In genomic region chr11:134583397-134583990, GRCh38 we compare ENCODE assay signal across 16 cellular contexts.
DNase-seq lines count a peak whose midpoint lies in the region; ATAC-seq lines count a peak whose summit lies in the region.
"Had no signal": no experiment of that assay in that cellular context is flagged by ENCODE, and none has a peak within 500 bp of the region (broad histone marks: within the 10 kb centered on the region; RNA-seq: fewer than 3 reads in every experiment).

No MANE protein-coding gene starts in this region.

- DNase-seq in activated naive CD8-positive, alpha-beta T cell treated with anti-CD3 and anti-CD28 coated beads for 36 hours = no peak
- DNase-seq in activated naive CD8-positive, alpha-beta T cell treated with anti-CD3 and anti-CD28 coated beads, Interleukin-2, amount 50 U/mL, for 24 hours = no peak
- DNase-seq in NOMO-1 treated with dmso at 0.1 percent for 144 hours (lab: John Stamatoyannopoulos, UW; ENCODE audit: unreplicated experiment) = peak; percentile 45
- peak; percentile 38 for DNase-seq in globus pallidus (ENCODE audit: low spot score)
- DNase-seq in stimulated activated naive B cell treated with anti-CD40 and anti-IgM and Interleukin-4, amounts not matched to agents 10 μg/mL and 1 μg/mL and 100 μg/mL, for 72 hours = no peak
- DNase-seq in NCI-H1105 treated with DMSO at 0.1 percent for 48 hours (lab: John Stamatoyannopoulos, UW) = no peak
- DNase-seq in HPDE6-E6E7 (ENCODE audit: extremely low spot score) = no peak
- no peak for DNase-seq in occipital lobe (lab: John Stamatoyannopoulos, UW)
- DNase-seq: activated CD4-positive, alpha-beta T cell treated with anti-CD3 and anti-CD28 coated beads, Interleukin-2, amount 50 U/mL, for 1 hour; activated naive CD4-positive, alpha-beta T cell treated with anti-CD3 and anti-CD28 coated beads, Interleukin-2, amount 50 U/mL, for 16 hours; caudate nucleus; DMS79; mesendoderm; NCI-H1436 treated with DMSO at 0.1 percent for 48 hours; NCI-H526 had no signal

- H3K27me3 Mint-ChIP-seq in activated naive CD8-positive, alpha-beta T cell treated with anti-CD3 and anti-CD28 coated beads for 36 hours = peaks cover 15% of the 10 kb centered on the region
- peaks cover 20% of the 10 kb centered on the region for H3K27me3 Mint-ChIP-seq in activated naive CD8-positive, alpha-beta T cell treated with anti-CD3 and anti-CD28 coated beads, Interleukin-2, amount 50 U/mL, for 24 hours
- peaks cover 8 to 23% of the 10 kb centered on the region in 2 donors for H3K27me3 Mint-ChIP-seq in stimulated activated naive B cell treated with anti-CD40 and anti-IgM and Interleukin-4, amounts not matched to agents 10 μg/mL and 1 μg/mL and 100 μg/mL, for 72 hours

- no peak overlapping the region for H3K4me3 Mint-ChIP-seq in activated naive CD8-positive, alpha-beta T cell treated with anti-CD3 and anti-CD28 coated beads for 36 hours
- H3K4me3 Mint-ChIP-seq in activated naive CD8-positive, alpha-beta T cell treated with anti-CD3 and anti-CD28 coated beads, Interleukin-2, amount 50 U/mL, for 24 hours = no peak overlapping the region
- no peak overlapping the region for H3K4me3 Mint-ChIP-seq in stimulated activated naive B cell treated with anti-CD40 and anti-IgM and Interleukin-4, amounts not matched to agents 10 μg/mL and 1 μg/mL and 100 μg/mL, for 72 hours

- ATAC-seq in activated naive CD8-positive, alpha-beta T cell treated with anti-CD3 and anti-CD28 coated beads, Interleukin-2, amount 50 U/mL, for 24 hours = no peak
- peak; percentile 53 to 64 for ATAC-seq in stimulated activated naive B cell treated with anti-CD40 and anti-IgM and Interleukin-4, amounts not matched to agents 10 μg/mL and 1 μg/mL and 100 μg/mL, for 72 hours (replicated peaks)
- ATAC-seq: HCT116 had no signal

- H3K36me3 Mint-ChIP-seq in activated naive CD8-positive, alpha-beta T cell treated with anti-CD3 and anti-CD28 coated beads for 36 hours = no peaks in the 10 kb centered on the region
- H3K36me3 Mint-ChIP-seq in activated naive CD8-positive, alpha-beta T cell treated with anti-CD3 and anti-CD28 coated beads, Interleukin-2, amount 50 U/mL, for 24 hours (ENCODE audit: low read depth) = no peaks in the 10 kb centered on the region
- no peaks in the 10 kb centered on the region for H3K36me3 Mint-ChIP-seq in stimulated activated naive B cell treated with anti-CD40 and anti-IgM and Interleukin-4, amounts not matched to agents 10 μg/mL and 1 μg/mL and 100 μg/mL, for 72 hours

- H3K27ac Mint-ChIP-seq in activated naive CD8-positive, alpha-beta T cell treated with anti-CD3 and anti-CD28 coated beads for 36 hours = peak overlapping the region; percentile 4
- H3K27ac Mint-ChIP-seq in activated naive CD8-positive, alpha-beta T cell treated with anti-CD3 and anti-CD28 coated beads, Interleukin-2, amount 50 U/mL, for 24 hours = no peak overlapping the region
- no peak overlapping the region for H3K27ac Mint-ChIP-seq in stimulated activated naive B cell treated with anti-CD40 and anti-IgM and Interleukin-4, amounts not matched to agents 10 μg/mL and 1 μg/mL and 100 μg/mL, for 72 hours

- no peaks in the 10 kb centered on the region for H3K9me3 Mint-ChIP-seq in activated naive CD8-positive, alpha-beta T cell treated with anti-CD3 and anti-CD28 coated beads for 36 hours
- H3K9me3 Mint-ChIP-seq in activated naive CD8-positive, alpha-beta T cell treated with anti-CD3 and anti-CD28 coated beads, Interleukin-2, amount 50 U/mL, for 24 hours = no peaks in the 10 kb centered on the region
- no peaks in the 10 kb centered on the region for H3K9me3 Mint-ChIP-seq in stimulated activated naive B cell treated with anti-CD40 and anti-IgM and Interleukin-4, amounts not matched to agents 10 μg/mL and 1 μg/mL and 100 μg/mL, for 72 hours

- peaks cover 9% of the 10 kb centered on the region for H3K4me1 Mint-ChIP-seq in activated naive CD8-positive, alpha-beta T cell treated with anti-CD3 and anti-CD28 coated beads for 36 hours
- H3K4me1 Mint-ChIP-seq in activated naive CD8-positive, alpha-beta T cell treated with anti-CD3 and anti-CD28 coated beads, Interleukin-2, amount 50 U/mL, for 24 hours = peaks cover 14% of the 10 kb centered on the region
- peaks cover 4 to 15% of the 10 kb centered on the region in 2 donors for H3K4me1 Mint-ChIP-seq in stimulated activated naive B cell treated with anti-CD40 and anti-IgM and Interleukin-4, amounts not matched to agents 10 μg/mL and 1 μg/mL and 100 μg/mL, for 72 hours

Comparison
In these comparisons a context has a peak if more than half of its experiments do, and no peak if none do; other contexts are left out.
1. DNase-seq: peak in NOMO-1 treated with dmso at 0.1 percent for 144 hours (single experiment) and globus pallidus (single experiment); none in activated naive CD8-positive, alpha-beta T cell treated with anti-CD3 and anti-CD28 coated beads for 36 hours (single experiment), activated naive CD8-positive, alpha-beta T cell treated with anti-CD3 and anti-CD28 coated beads, Interleukin-2, amount 50 U/mL, for 24 hours (single experiment), stimulated activated naive B cell treated with anti-CD40 and anti-IgM and Interleukin-4, amounts not matched to agents 10 μg/mL and 1 μg/mL and 100 μg/mL, for 72 hours (single experiment), NCI-H1105 treated with DMSO at 0.1 percent for 48 hours (single experiment), HPDE6-E6E7 (single experiment) and occipital lobe (single experiment).